ENCODE assay signal across 16 cellular contexts in genomic region chr2:42214669-42215068, GRCh38. TPM values are rescaled to one million over a fixed set of nuclear protein-coding genes. Genes with fewer than 3 reads are reported as not detected.
DNase-seq lines count a peak whose midpoint lies in the region; ATAC-seq, FAIRE-seq and TF ChIP-seq lines count a peak whose summit lies in the region.
"Had no signal": no experiment of that assay in that cellular context is flagged by ENCODE, and none has a peak within 500 bp of the region (broad histone marks: within the 10 kb centered on the region; RNA-seq: fewer than 3 reads in every experiment).

No MANE protein-coding gene starts in this region.

- H3K27me3 ChIP-seq in GM23248 (replicated peaks; ENCODE audit: insufficient read depth) (no peaks in the 10 kb centered on the region), K562 (ENCODE audit: control insufficient read depth in 2 of 2, insufficient read depth in 2 of 2, low read length in 2 of 2) (no peaks in the 10 kb centered on the region), lower lobe of right lung (ENCODE audit: low read depth) (no peaks in the 10 kb centered on the region), PC-3 (ENCODE audit: low read length) (no peaks in the 10 kb centered on the region)
- H3K27me3 ChIP-seq: cardiac muscle cell, testis had no signal

- H3K9ac ChIP-seq in GM23248 (no peak overlapping the region), K562 (ENCODE audit: insufficient read depth in 1 of 2, low read depth in 2 of 2, low read length in 2 of 2) (no peak overlapping the region), PC-3 (ENCODE audit: low read length) (no peak overlapping the region)

- no peak for TF ChIP-seq RAD21 in K562 (CRISPR knock-in tag; conservative IDR thresholded peaks at IDR 0.05 in 1 of 2, IDR thresholded peaks at IDR 0.05 in 1 of 2)

- no peak overlapping the region for H3K27ac ChIP-seq in GM23248
- no peak overlapping the region for H3K27ac ChIP-seq in K562 (ENCODE audit: extremely low read depth, low read depth, low read length)
- H3K27ac ChIP-seq in lower lobe of right lung = no peak overlapping the region
- no peak overlapping the region for H3K27ac ChIP-seq in PC-3 (ENCODE audit: low read length)
- H3K27ac ChIP-seq: cardiac muscle cell, epithelial cell of prostate, testis had no signal

- H3K4me2 ChIP-seq in GM23248 (ENCODE audit: unreplicated experiment) (no peak overlapping the region), K562 (ENCODE audit: insufficient read depth, low read length) (no peak overlapping the region), PC-3 (ENCODE audit: low read length) (no peak overlapping the region)

- H3K79me2 ChIP-seq in GM23248 (ENCODE audit: insufficient read depth) = peaks cover 70% of the 10 kb centered on the region
- peaks cover 11% of the 10 kb centered on the region; the same call in 1 of the 3 replicates for H3K79me2 ChIP-seq in K562 (ENCODE audit: control insufficient read depth, insufficient read depth, low read length)
- peaks cover 14% of the 10 kb centered on the region for H3K79me2 ChIP-seq in PC-3 (ENCODE audit: low read length)

- no peaks in the 10 kb centered on the region for H4K20me1 ChIP-seq in GM23248 (ENCODE audit: insufficient read depth)
- no peaks in the 10 kb centered on the region for H4K20me1 ChIP-seq in K562 (replicated peaks; ENCODE audit: control insufficient read depth, insufficient read depth, low read length)
- H4K20me1 ChIP-seq in PC-3 (ENCODE audit: low read length) = no peaks in the 10 kb centered on the region

- FAIRE-seq in K562 (lab: Jason Lieb, UNC) = no peak

- in situ Hi-C loops in GM23248 (cut with MboI) (no loop called here), K562 (cut with MboI) (loop anchor here (25.0 kb wide), 1 partner anchor 352 kb away; no protein-coding TSS in a partner anchor)

- no TSS peak for BruUV-seq in K562 (replicated peaks; lab: Mats Ljungman, UMichigan)
- no TSS peak for BruUV-seq in PC-3 (replicated peaks; lab: Mats Ljungman, UMichigan)

- TF ChIP-seq CTCF in K562 (IDR thresholded peaks at IDR 0.05 in 2 of 3, conservative IDR thresholded peaks at IDR 0.05 in 1 of 3; ENCODE audit: insufficient read depth in 2 of 3, low read depth in 1 of 3, low read length in 3 of 3) (no peak), lower lobe of right lung (IDR thresholded peaks at IDR 0.05) (no peak), PC-3 (conservative IDR thresholded peaks at IDR 0.05; ENCODE audit: low read depth, low read length) (no peak)

- H3K9me3 ChIP-seq in GM23248 (ENCODE audit: low read depth) = no peaks in the 10 kb centered on the region
- H3K9me3 ChIP-seq in K562 (replicated peaks; ENCODE audit: control insufficient read depth, insufficient read depth, low read depth, low read length) = no peaks in the 10 kb centered on the region
- H3K9me3 ChIP-seq in lower lobe of right lung = no peaks in the 10 kb centered on the region
- H3K9me3 ChIP-seq in PC-3 (ENCODE audit: low read length) = no peaks in the 10 kb centered on the region
- H3K9me3 ChIP-seq: testis had no signal

- POLR2A ChIA-PET in K562 (lab: Yijun Ruan, JAX) (no interaction called here), PC-3 (lab: Charles Lee; ENCODE audit: unreplicated experiment) (no interaction called here)

- peaks cover 12% of the 10 kb centered on the region for H3K4me1 ChIP-seq in GM23248 (ENCODE audit: insufficient read depth)
- no peaks in the 10 kb centered on the region; a peak in 1 of 5 replicates for H3K4me1 ChIP-seq in K562 (replicated peaks in 1 of 2; ENCODE audit: control insufficient read depth in 2 of 2, insufficient read depth in 2 of 2, low read length in 2 of 2)
- H3K4me1 ChIP-seq in lower lobe of right lung = peaks cover 12% of the 10 kb centered on the region
- H3K4me1 ChIP-seq in PC-3 (ENCODE audit: insufficient read depth, low read length) = no peaks in the 10 kb centered on the region
- H3K4me1 ChIP-seq: testis had no signal

- H2AFZ ChIP-seq in GM23248 = no peak overlapping the region
- H2AFZ ChIP-seq in K562 (ENCODE audit: low read depth, low read length) = no peak overlapping the region
- no peak overlapping the region for H2AFZ ChIP-seq in PC-3 (ENCODE audit: low read length)

- H3F3A ChIP-seq in GM23248 (ENCODE audit: insufficient read depth) (no peaks in the 10 kb centered on the region), PC-3 (ENCODE audit: low read length, unreplicated experiment) (no peaks in the 10 kb centered on the region)

- TF ChIP-seq POLR2A in K562 (conservative IDR thresholded peaks at IDR 0.05) = no peak

- no peaks in the 10 kb centered on the region for H3K36me3 ChIP-seq in GM23248 (ENCODE audit: low read depth)
- no peaks in the 10 kb centered on the region for H3K36me3 ChIP-seq in K562 (ENCODE audit: control insufficient read depth, insufficient read depth, low read length)
- no peaks in the 10 kb centered on the region for H3K36me3 ChIP-seq in lower lobe of right lung
- no peaks in the 10 kb centered on the region for H3K36me3 ChIP-seq in PC-3 (ENCODE audit: low read depth, low read length)
- H3K36me3 ChIP-seq: cardiac muscle cell had no signal

- H3K4me3 ChIP-seq in GM23248 = no peak overlapping the region
- no peak overlapping the region for H3K4me3 ChIP-seq in K562
- no peak overlapping the region for H3K4me3 ChIP-seq in lower lobe of right lung
- H3K4me3 ChIP-seq in PC-3 (ENCODE audit: low read length) = no peak overlapping the region
- H3K4me3 ChIP-seq: cardiac muscle cell, testis had no signal

- intact Hi-C loops in K562 (cut with micrococcal nuclease) (no loop called here), lower lobe of right lung (cut with DNase I) (no loop called here), PC-3 (cut with micrococcal nuclease) (no loop called here), sciatic nerve (cut with DNase I) (no loop called here)

- WGBS in GM23248 (ENCODE audit: low coverage in 1 of 2, low lambda C conversion rate in 2 of 2, missing lambda C conversion rate in 2 of 2), 2 experiments = 88 to 89% methylated on average over 4 of the region's 4 CpGs
- WGBS in K562 (ENCODE audit: insufficient coverage, low coverage, missing lambda C conversion rate) = 88% methylated on average over 4 of the region's 4 CpGs

- TF ChIP-seq EP300 in K562 (IDR thresholded peaks at IDR 0.05; ENCODE audit: low read length) = no peak

- peak; percentile 9 for DNase-seq in AG20443 (ENCODE audit: low spot score)
- peak; percentile 57 for DNase-seq in GM23248
- no peak for DNase-seq in K562 (ENCODE audit: extremely low read depth in 1 of 4, low spot score in 3 of 4)
- no peak for DNase-seq in lower lobe of right lung
- DNase-seq in PC-3 = no peak
- no peak for DNase-seq in dermis blood vessel endothelial cell
- no peak for DNase-seq in anterior cingulate cortex (lab: John Stamatoyannopoulos, UW)
- DNase-seq in sciatic nerve (ENCODE audit: low spot score) = no peak
- DNase-seq: activated CD8-positive, alpha-beta T cell treated with anti-CD3 and anti-CD28 coated beads, Interleukin-2, amount 10 ng/mL, durations not matched to agents 7 days and 5 days; activated naive CD8-positive, alpha-beta T cell treated with anti-CD3 and anti-CD28 coated beads for 36 hours; NCI-H1436 treated with DMSO at 0.1 percent for 48 hours; NCI-H748 treated with DMSO at 0.1 percent for 48 hours; SHP77; testis had no signal

- no peaks in the 10 kb centered on the region for H3K9me2 ChIP-seq in GM23248 (ENCODE audit: insufficient read depth)
- no peaks in the 10 kb centered on the region for H3K9me2 ChIP-seq in PC-3 (replicated peaks; ENCODE audit: low read length)

- ATAC-seq in K562 = no peak; the same call in 2 of the 3 replicates
- peak; percentile 41 to 47 for ATAC-seq in lower lobe of right lung
- no peak for ATAC-seq in PC-3
- ATAC-seq in sciatic nerve = no peak
- ATAC-seq: activated CD8-positive, alpha-beta T cell treated with anti-CD3 and anti-CD28 coated beads, Interleukin-2, amount 10 ng/mL, durations not matched to agents 7 days and 5 days had no signal

- CTCF ChIA-PET in K562 (lab: Yijun Ruan, JAX; ENCODE audit: low intra/inter-chr PET ratio) (no interaction called here), PC-3 (lab: Charles Lee) (no interaction called here)

- H3K9me1 ChIP-seq in K562 (ENCODE audit: control insufficient read depth, insufficient read depth, low read length) = no peaks in the 10 kb centered on the region

TF ChIP-seq in K562, 482 proteins besides CTCF, POLR2A, EP300 and RAD21:
- TF ChIP-seq CEBPB (tag; IDR thresholded peaks at IDR 0.05) (peak; percentile 23; the same call in 1 of the 2 replicates), TFAP4 (CRISPR knock-in tag; IDR thresholded peaks at IDR 0.05; ENCODE audit: borderline replicate concordance) (no peak)
TF ChIP-seq in K562: peak in this region for 1.

RNA-seq across cellular contexts. Expression of gene EML4, which starts 45.5 kb away (rescaled TPM):
- total RNA-seq in GM23248 (2014; rRNA removed; shearing (Covaris generic)) = 19.3 and 21.8 TPM in 2 replicates
- polyA plus RNA-seq in GM23248 (2016; fragmentation: Nextera tagmentation; extraction: Ambion mirVana) (21.0 and 21.7 TPM in 2 replicates), K562 (2011; rRNA removed) (37.5 and 48.3 TPM in 2 replicates), K562 (2014; fragmentation: Illumina TruSeq; extraction: Trizol) (29.6 and 36.6 TPM in 2 replicates), K562 (2014; fragmentation: Nextera tagmentation; extraction: Ambion mirVana) (10 to 100 TPM; 14.7 to 15.6 TPM), K562 (2014; rRNA removed) (20.7 and 22.0 TPM in 2 replicates)
- 36.7 and 94.3 TPM in 2 replicates for total RNA-seq in K562 (2011; cell fraction: chromatin; rRNA removed; ENCODE audit: low replicate concordance)
- 17.5 and 23.4 TPM in 2 replicates for total RNA-seq in K562 (2011; cell fraction: nucleolus; rRNA removed)
- 36.4 and 54.7 TPM in 2 replicates for total RNA-seq in K562 (2011; cell fraction: nucleoplasm; rRNA removed)
- total RNA-seq in K562 (2014; rRNA removed) (27.9 and 28.0 TPM in 2 replicates), K562 (2014; rRNA removed; fragmentation: Illumina TruSeq; extraction: Trizol) (37.7 and 41.6 TPM in 2 replicates), K562 (2015; rRNA removed; fragmentation: Illumina TruSeq; extraction: Trizol) (35.1 and 36.5 TPM in 2 replicates), K562 (2021) (40.7 and 44.5 TPM in 2 replicates), lower lobe of right lung (109 TPM), PC-3 (2014; rRNA removed) (38.1 and 38.3 TPM in 2 replicates), dermis blood vessel endothelial cell (21.6 and 28.4 TPM in 2 replicates), sciatic nerve (59.5 TPM)
- 13.4 and 22.4 TPM in 2 replicates for polyA plus RNA-seq in K562 (2011; cell fraction: cytosol; rRNA removed)
- polyA plus RNA-seq in K562 (2011; cell fraction: nucleus; rRNA removed) = 44.3 and 44.7 TPM in 2 replicates
- polyA plus RNA-seq in K562 (2012) = 14.8 and 21.1 TPM in 2 replicates
- 74.0 and 88.5 TPM in 2 replicates for polyA minus RNA-seq in K562 (2011; rRNA and poly(A)+ RNA removed)
- polyA minus RNA-seq in K562 (2011; cell fraction: cytosol; rRNA and poly(A)+ RNA removed) = 21.9 and 24.6 TPM in 2 replicates
- polyA minus RNA-seq in K562 (2011; cell fraction: nucleus; rRNA and poly(A)+ RNA removed) = 26.9 and 36.1 TPM in 2 replicates

Comparison
In these comparisons a context has a peak if more than half of its experiments do, and no peak if none do; other contexts are left out.
1. DNase-seq: peak in AG20443 (single experiment) and GM23248 (single experiment); none in K562 (0 of 4), lower lobe of right lung (single experiment), PC-3 (single experiment), dermis blood vessel endothelial cell (single experiment), anterior cingulate cortex (0 of 58) and sciatic nerve (single experiment).
2. ATAC-seq: peak in lower lobe of right lung (2 of 2); none in K562 (single experiment), PC-3 (single experiment) and sciatic nerve (single experiment).